In the genomic region with DNA sequence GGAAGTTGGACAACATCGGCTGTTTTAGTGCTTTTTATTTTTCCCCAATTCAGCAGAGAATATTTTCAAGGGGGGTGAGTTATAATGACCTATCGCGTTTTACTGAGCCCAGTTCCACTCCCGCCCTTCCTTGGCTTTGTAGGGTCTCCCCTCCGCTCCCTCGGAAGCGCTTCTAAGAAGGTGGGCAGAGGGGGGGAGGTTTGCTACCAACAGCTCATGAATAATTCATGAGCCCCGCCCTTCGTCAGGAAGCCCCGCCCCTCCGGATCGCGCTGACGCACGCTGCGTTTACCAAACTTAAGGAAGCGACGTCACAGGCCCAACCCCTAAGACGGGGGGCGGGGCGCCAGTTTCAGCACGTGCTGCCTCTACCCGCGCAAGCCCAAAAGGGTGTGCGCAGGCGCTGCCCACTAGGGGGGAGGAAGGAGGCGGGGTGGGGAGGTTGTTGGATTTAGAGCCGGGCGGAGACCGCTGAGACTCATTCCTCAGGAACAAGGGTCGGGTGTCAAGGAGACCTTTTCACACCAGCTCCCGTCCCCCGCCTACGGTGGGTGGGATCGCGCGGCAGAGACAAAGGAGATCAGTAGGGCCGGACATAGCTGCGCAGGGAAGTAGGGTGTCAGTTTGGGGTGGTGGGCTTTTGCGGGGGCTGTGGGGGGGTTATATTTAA, we compare ENCODE assay signal across 1 cellular context.
TF ChIP-seq lines count a peak whose summit lies in the region.

No MANE protein-coding gene starts in this region.

TF ChIP-seq in K562, 482 proteins besides CTCF, POLR2A, EP300 and RAD21 (continued from another document and continues in another):
- TF ChIP-seq, protein P1, sequence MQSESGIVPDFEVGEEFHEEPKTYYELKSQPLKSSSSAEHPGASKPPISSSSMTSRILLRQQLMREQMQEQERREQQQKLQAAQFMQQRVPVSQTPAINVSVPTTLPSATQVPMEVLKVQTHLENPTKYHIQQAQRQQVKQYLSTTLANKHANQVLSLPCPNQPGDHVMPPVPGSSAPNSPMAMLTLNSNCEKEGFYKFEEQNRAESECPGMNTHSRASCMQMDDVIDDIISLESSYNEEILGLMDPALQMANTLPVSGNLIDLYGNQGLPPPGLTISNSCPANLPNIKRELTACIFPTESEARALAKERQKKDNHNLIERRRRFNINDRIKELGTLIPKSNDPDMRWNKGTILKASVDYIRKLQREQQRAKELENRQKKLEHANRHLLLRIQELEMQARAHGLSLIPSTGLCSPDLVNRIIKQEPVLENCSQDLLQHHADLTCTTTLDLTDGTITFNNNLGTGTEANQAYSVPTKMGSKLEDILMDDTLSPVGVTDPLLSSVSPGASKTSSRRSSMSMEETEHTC (IDR thresholded peaks at IDR 0.05): peak; percentile 70; the same call in 1 of the 2 replicates
- TF ChIP-seq HMGN3 (IDR thresholded peaks at IDR 0.05; ENCODE audit: borderline replicate concordance, extremely low read depth, insufficient read length, low read depth, low read length) (peak; percentile 55), SRSF1 (IDR thresholded peaks at IDR 0.05; ENCODE audit: low read depth, low read length) (no peak), GTF2E2 (tag; IDR thresholded peaks at IDR 0.05) (peak; percentile 89), CSDE1 (IDR thresholded peaks at IDR 0.05) (peak in 1 of 2 experiments; percentile 16; a peak in 1 of 4 replicates), FOXK2 (conservative IDR thresholded peaks at IDR 0.05 in 1 of 2, IDR thresholded peaks at IDR 0.05 in 1 of 2; ENCODE audit: low read depth in 2 of 2) (peak; percentile 19 to 67; a peak in 3 of 4 replicates), KAT8 (IDR thresholded peaks at IDR 0.05; ENCODE audit: low read depth) (no peak), RBFOX2 (IDR thresholded peaks at IDR 0.05; ENCODE audit: low read depth, low read length) (peak; percentile 66), ZNF253 (CRISPR knock-in tag; conservative IDR thresholded peaks at IDR 0.05) (0 out of 2 replicates have a peak, but pooled peaks have one; percentile 72), MYC (IDR thresholded peaks at IDR 0.05; ENCODE audit: low read depth, low read length) (peak; percentile 96), MYC (CRISPR knock-in tag; IDR thresholded peaks at IDR 0.05; ENCODE audit: borderline replicate concordance, low read depth) (no peak), HDAC1 (IDR thresholded peaks at IDR 0.05) (peak in 1 of 2 experiments; percentile 44; a peak in 1 of 4 replicates), MAFF (IDR thresholded peaks at IDR 0.05; ENCODE audit: low read length) (peak; percentile 59; the same call in 1 of the 2 replicates), DDX20 (tag; IDR thresholded peaks at IDR 0.05; ENCODE audit: low read depth) (no peak), NBN (IDR thresholded peaks at IDR 0.05; ENCODE audit: low read depth) (peak; percentile 54), FOXM1 (IDR thresholded peaks at IDR 0.05; ENCODE audit: low read depth) (peak; percentile 92), FOXM1 (CRISPR knock-in tag; IDR thresholded peaks at IDR 0.05; ENCODE audit: low read depth) (no peak; the same call in 1 of the 2 replicates), MYNN (IDR thresholded peaks at IDR 0.05) (peak; percentile 67; the same call in 1 of the 2 replicates), MYNN (CRISPR knock-in tag; IDR thresholded peaks at IDR 0.05) (no peak), TGIF2 (CRISPR knock-in tag; IDR thresholded peaks at IDR 0.05) (no peak), ATF1 (CRISPR knock-in tag; IDR thresholded peaks at IDR 0.05) (peak; percentile 59), ATF1 (tag; IDR thresholded peaks at IDR 0.05) (peak; percentile 94), ETV1 (tag; conservative IDR thresholded peaks at IDR 0.05; ENCODE audit: low read depth) (peak; percentile 6), SETDB1 (IDR thresholded peaks at IDR 0.05; ENCODE audit: low read length) (no peak), ARHGAP35 (IDR thresholded peaks at IDR 0.05; ENCODE audit: partially characterized antibody) (no peak), TOE1 (IDR thresholded peaks at IDR 0.05; ENCODE audit: borderline replicate concordance) (peak; percentile 72), TOE1 (CRISPR knock-in tag; IDR thresholded peaks at IDR 0.05; ENCODE audit: borderline replicate concordance, low read depth) (0 out of 2 replicates have a peak, but pooled peaks have one; percentile 65), HMG20A (CRISPR knock-in tag; conservative IDR thresholded peaks at IDR 0.05) (no peak), NELFE (IDR thresholded peaks at IDR 0.05; ENCODE audit: insufficient read depth, insufficient read length) (peak; percentile 60), ZNF12 (CRISPR knock-in tag; IDR thresholded peaks at IDR 0.05) (no peak), NEUROD1 (IDR thresholded peaks at IDR 0.05; ENCODE audit: borderline replicate concordance, low read depth, low read length, partially characterized antibody) (peak; percentile 55), HDAC2 (IDR thresholded peaks at IDR 0.05) (peak; percentile 74)
- TF ChIP-seq, protein P2, sequence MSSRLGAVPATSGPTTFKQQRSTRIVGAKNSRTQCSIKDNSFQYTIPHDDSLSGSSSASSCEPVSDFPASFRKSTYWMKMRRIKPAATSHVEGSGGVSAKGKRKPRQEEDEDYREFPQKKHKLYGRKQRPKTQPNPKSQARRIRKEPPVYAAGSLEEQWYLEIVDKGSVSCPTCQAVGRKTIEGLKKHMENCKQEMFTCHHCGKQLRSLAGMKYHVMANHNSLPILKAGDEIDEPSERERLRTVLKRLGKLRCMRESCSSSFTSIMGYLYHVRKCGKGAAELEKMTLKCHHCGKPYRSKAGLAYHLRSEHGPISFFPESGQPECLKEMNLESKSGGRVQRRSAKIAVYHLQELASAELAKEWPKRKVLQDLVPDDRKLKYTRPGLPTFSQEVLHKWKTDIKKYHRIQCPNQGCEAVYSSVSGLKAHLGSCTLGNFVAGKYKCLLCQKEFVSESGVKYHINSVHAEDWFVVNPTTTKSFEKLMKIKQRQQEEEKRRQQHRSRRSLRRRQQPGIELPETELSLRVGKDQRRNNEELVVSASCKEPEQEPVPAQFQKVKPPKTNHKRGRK (tag; IDR thresholded peaks at IDR 0.05): 0 out of 2 replicates have a peak, but pooled peaks have one; percentile 7
- TF ChIP-seq, protein P3, sequence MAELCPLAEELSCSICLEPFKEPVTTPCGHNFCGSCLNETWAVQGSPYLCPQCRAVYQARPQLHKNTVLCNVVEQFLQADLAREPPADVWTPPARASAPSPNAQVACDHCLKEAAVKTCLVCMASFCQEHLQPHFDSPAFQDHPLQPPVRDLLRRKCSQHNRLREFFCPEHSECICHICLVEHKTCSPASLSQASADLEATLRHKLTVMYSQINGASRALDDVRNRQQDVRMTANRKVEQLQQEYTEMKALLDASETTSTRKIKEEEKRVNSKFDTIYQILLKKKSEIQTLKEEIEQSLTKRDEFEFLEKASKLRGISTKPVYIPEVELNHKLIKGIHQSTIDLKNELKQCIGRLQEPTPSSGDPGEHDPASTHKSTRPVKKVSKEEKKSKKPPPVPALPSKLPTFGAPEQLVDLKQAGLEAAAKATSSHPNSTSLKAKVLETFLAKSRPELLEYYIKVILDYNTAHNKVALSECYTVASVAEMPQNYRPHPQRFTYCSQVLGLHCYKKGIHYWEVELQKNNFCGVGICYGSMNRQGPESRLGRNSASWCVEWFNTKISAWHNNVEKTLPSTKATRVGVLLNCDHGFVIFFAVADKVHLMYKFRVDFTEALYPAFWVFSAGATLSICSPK (IDR thresholded peaks at IDR 0.05; ENCODE audit: borderline replicate concordance): 0 out of 2 replicates have a peak, but pooled peaks have one; percentile 4
- TF ChIP-seq, protein P4, sequence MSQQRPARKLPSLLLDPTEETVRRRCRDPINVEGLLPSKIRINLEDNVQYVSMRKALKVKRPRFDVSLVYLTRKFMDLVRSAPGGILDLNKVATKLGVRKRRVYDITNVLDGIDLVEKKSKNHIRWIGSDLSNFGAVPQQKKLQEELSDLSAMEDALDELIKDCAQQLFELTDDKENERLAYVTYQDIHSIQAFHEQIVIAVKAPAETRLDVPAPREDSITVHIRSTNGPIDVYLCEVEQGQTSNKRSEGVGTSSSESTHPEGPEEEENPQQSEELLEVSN (IDR thresholded peaks at IDR 0.05; ENCODE audit: borderline replicate concordance in 1 of 2, extremely low read depth in 1 of 2, insufficient read depth in 1 of 2, insufficient read length in 1 of 2, low read depth in 1 of 2, low read length in 1 of 2, poor library complexity in 1 of 2, severe bottlenecking in 1 of 2): peak; percentile 94 to 98
- TF ChIP-seq, protein P5, sequence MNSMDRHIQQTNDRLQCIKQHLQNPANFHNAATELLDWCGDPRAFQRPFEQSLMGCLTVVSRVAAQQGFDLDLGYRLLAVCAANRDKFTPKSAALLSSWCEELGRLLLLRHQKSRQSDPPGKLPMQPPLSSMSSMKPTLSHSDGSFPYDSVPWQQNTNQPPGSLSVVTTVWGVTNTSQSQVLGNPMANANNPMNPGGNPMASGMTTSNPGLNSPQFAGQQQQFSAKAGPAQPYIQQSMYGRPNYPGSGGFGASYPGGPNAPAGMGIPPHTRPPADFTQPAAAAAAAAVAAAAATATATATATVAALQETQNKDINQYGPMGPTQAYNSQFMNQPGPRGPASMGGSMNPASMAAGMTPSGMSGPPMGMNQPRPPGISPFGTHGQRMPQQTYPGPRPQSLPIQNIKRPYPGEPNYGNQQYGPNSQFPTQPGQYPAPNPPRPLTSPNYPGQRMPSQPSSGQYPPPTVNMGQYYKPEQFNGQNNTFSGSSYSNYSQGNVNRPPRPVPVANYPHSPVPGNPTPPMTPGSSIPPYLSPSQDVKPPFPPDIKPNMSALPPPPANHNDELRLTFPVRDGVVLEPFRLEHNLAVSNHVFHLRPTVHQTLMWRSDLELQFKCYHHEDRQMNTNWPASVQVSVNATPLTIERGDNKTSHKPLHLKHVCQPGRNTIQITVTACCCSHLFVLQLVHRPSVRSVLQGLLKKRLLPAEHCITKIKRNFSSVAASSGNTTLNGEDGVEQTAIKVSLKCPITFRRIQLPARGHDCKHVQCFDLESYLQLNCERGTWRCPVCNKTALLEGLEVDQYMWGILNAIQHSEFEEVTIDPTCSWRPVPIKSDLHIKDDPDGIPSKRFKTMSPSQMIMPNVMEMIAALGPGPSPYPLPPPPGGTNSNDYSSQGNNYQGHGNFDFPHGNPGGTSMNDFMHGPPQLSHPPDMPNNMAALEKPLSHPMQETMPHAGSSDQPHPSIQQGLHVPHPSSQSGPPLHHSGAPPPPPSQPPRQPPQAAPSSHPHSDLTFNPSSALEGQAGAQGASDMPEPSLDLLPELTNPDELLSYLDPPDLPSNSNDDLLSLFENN (IDR thresholded peaks at IDR 0.05; ENCODE audit: low read depth in 2 of 2, low read length in 2 of 2): peak in 1 of 2 experiments; percentile 78; a peak in 2 of 4 replicates
- TF ChIP-seq, protein P6, sequence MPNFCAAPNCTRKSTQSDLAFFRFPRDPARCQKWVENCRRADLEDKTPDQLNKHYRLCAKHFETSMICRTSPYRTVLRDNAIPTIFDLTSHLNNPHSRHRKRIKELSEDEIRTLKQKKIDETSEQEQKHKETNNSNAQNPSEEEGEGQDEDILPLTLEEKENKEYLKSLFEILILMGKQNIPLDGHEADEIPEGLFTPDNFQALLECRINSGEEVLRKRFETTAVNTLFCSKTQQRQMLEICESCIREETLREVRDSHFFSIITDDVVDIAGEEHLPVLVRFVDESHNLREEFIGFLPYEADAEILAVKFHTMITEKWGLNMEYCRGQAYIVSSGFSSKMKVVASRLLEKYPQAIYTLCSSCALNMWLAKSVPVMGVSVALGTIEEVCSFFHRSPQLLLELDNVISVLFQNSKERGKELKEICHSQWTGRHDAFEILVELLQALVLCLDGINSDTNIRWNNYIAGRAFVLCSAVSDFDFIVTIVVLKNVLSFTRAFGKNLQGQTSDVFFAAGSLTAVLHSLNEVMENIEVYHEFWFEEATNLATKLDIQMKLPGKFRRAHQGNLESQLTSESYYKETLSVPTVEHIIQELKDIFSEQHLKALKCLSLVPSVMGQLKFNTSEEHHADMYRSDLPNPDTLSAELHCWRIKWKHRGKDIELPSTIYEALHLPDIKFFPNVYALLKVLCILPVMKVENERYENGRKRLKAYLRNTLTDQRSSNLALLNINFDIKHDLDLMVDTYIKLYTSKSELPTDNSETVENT (CRISPR knock-in tag; IDR thresholded peaks at IDR 0.05): peak; percentile 89
- TF ChIP-seq, protein P7, sequence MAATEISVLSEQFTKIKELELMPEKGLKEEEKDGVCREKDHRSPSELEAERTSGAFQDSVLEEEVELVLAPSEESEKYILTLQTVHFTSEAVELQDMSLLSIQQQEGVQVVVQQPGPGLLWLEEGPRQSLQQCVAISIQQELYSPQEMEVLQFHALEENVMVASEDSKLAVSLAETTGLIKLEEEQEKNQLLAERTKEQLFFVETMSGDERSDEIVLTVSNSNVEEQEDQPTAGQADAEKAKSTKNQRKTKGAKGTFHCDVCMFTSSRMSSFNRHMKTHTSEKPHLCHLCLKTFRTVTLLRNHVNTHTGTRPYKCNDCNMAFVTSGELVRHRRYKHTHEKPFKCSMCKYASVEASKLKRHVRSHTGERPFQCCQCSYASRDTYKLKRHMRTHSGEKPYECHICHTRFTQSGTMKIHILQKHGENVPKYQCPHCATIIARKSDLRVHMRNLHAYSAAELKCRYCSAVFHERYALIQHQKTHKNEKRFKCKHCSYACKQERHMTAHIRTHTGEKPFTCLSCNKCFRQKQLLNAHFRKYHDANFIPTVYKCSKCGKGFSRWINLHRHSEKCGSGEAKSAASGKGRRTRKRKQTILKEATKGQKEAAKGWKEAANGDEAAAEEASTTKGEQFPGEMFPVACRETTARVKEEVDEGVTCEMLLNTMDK (IDR thresholded peaks at IDR 0.05; ENCODE audit: borderline replicate concordance, insufficient read depth, low read depth, low read length, poor library complexity, severe bottlenecking): peak; percentile 46
- TF ChIP-seq, protein P8, sequence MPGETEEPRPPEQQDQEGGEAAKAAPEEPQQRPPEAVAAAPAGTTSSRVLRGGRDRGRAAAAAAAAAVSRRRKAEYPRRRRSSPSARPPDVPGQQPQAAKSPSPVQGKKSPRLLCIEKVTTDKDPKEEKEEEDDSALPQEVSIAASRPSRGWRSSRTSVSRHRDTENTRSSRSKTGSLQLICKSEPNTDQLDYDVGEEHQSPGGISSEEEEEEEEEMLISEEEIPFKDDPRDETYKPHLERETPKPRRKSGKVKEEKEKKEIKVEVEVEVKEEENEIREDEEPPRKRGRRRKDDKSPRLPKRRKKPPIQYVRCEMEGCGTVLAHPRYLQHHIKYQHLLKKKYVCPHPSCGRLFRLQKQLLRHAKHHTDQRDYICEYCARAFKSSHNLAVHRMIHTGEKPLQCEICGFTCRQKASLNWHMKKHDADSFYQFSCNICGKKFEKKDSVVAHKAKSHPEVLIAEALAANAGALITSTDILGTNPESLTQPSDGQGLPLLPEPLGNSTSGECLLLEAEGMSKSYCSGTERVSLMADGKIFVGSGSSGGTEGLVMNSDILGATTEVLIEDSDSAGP (CRISPR knock-in tag; IDR thresholded peaks at IDR 0.05): peak; percentile 66; the same call in 1 of the 2 replicates
- TF ChIP-seq, protein P9, sequence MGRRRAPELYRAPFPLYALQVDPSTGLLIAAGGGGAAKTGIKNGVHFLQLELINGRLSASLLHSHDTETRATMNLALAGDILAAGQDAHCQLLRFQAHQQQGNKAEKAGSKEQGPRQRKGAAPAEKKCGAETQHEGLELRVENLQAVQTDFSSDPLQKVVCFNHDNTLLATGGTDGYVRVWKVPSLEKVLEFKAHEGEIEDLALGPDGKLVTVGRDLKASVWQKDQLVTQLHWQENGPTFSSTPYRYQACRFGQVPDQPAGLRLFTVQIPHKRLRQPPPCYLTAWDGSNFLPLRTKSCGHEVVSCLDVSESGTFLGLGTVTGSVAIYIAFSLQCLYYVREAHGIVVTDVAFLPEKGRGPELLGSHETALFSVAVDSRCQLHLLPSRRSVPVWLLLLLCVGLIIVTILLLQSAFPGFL (CRISPR knock-in tag; IDR thresholded peaks at IDR 0.05): 0 out of 2 replicates have a peak, but pooled peaks have one; percentile 68
- TF ChIP-seq, protein P10, sequence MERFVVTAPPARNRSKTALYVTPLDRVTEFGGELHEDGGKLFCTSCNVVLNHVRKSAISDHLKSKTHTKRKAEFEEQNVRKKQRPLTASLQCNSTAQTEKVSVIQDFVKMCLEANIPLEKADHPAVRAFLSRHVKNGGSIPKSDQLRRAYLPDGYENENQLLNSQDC (CRISPR knock-in tag; IDR thresholded peaks at IDR 0.05): peak; percentile 89
